Comparison of ENCODE assay signal across 1 cellular context in genomic region chr18:12776821-12777471, GRCh38.
TF ChIP-seq lines count a peak whose summit lies in the region.

No MANE protein-coding gene starts in this region.

TF ChIP-seq in H1, 55 proteins besides CTCF, POLR2A, EP300 and RAD21 (continued from another document):
- TF ChIP-seq YY1 (IDR thresholded peaks at IDR 0.05; ENCODE audit: low read depth, low read length) (no peak), E2F6 (IDR thresholded peaks at IDR 0.05) (peak; percentile 68; the same call in 1 of the 2 replicates), EZH2 (IDR thresholded peaks at IDR 0.05; ENCODE audit: low read depth, low read length, severe bottlenecking) (peak; percentile 7)
